ENCODE assay signal across 19 cellular contexts in the genomic region with DNA sequence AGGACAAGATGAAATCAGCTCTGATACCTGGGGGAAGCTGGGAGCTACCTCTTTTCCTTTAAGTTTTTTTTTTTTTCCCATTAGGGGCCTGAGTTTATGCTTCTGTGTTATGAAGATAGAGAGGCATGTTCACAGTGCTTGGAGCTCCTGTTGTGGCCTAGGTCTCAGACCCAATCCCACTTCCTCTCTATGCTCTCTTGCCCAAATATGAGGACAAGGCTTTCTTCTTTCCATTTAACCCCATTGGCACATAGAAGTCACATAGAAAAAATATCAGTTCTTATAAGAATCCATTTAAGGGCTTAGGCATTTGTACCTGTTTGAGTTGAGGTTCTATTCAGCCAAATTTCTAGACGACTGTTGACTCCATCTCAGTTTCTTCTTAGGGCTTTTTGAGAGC. TPM values are rescaled to one million over a fixed set of nuclear protein-coding genes. Genes with fewer than 3 reads are reported as not detected.
"Had no signal": no experiment of that assay in that cellular context is flagged by ENCODE, and none has a peak within 500 bp of the region (broad histone marks: within the 10 kb centered on the region; RNA-seq: fewer than 3 reads in every experiment).

No MANE protein-coding gene starts in this region.

- H3K4me2 ChIP-seq: PC-9 had no signal

- H3K9me3 Mint-ChIP-seq: activated CD4-positive, alpha-beta memory T cell treated with anti-CD3 and anti-CD28 coated beads for 36 hours; activated T-cell treated with anti-CD3 and anti-CD28 coated beads, Interleukin-2, amount 50 U/mL, for 72 hours; central memory CD8-positive, alpha-beta T cell had no signal

- H3K27ac ChIP-seq: ascending aorta, body of pancreas, PC-9, WERI-Rb-1 had no signal

- H3K4me3 ChIP-seq: ascending aorta, body of pancreas, PC-9 had no signal

- DNase-seq: activated CD4-positive, alpha-beta memory T cell treated with anti-CD3 and anti-CD28 coated beads for 36 hours; activated CD4-positive, alpha-beta T cell treated with anti-CD3 and anti-CD28 coated beads for 4 hours; activated CD8-positive, alpha-beta memory T cell treated with anti-CD3 and anti-CD28 coated beads for 24 hours; activated naive CD4-positive, alpha-beta T cell treated with anti-CD3 and anti-CD28 coated beads, Interleukin-2, amount 50 U/mL, for 16 hours; activated T-cell treated with anti-CD3 and anti-CD28 coated beads, Interleukin-2, amount 50 U/mL, for 72 hours; amniotic stem cell; body of pancreas; NCI-H1048; NCI-H146; NCI-H187 treated with DMSO at 0.1 percent for 48 hours; NCI-H2081 treated with DMSO at 0.1 percent for 48 hours; NCI-H446; PC-9; SIG-M5; T-helper 17 cell; WERI-Rb-1 had no signal

- H3K4me3 Mint-ChIP-seq: activated CD4-positive, alpha-beta memory T cell treated with anti-CD3 and anti-CD28 coated beads for 36 hours; activated T-cell treated with anti-CD3 and anti-CD28 coated beads, Interleukin-2, amount 50 U/mL, for 72 hours; central memory CD8-positive, alpha-beta T cell; T-helper 17 cell had no signal

- H3K27me3 ChIP-seq: ascending aorta, body of pancreas had no signal

- H3K4me1 ChIP-seq: ascending aorta, body of pancreas had no signal

- H3K9me3 ChIP-seq: ascending aorta, body of pancreas had no signal

- ATAC-seq: activated T-cell treated with anti-CD3 and anti-CD28 coated beads, Interleukin-2, amount 50 U/mL, for 72 hours; body of pancreas; T-helper 17 cell had no signal

- H3K27ac Mint-ChIP-seq: activated CD4-positive, alpha-beta memory T cell treated with anti-CD3 and anti-CD28 coated beads for 36 hours; activated T-cell treated with anti-CD3 and anti-CD28 coated beads, Interleukin-2, amount 50 U/mL, for 72 hours; T-helper 17 cell had no signal

- H3K27me3 Mint-ChIP-seq: activated CD4-positive, alpha-beta memory T cell treated with anti-CD3 and anti-CD28 coated beads for 36 hours; central memory CD8-positive, alpha-beta T cell; T-helper 17 cell had no signal

- H3K4me1 Mint-ChIP-seq: central memory CD8-positive, alpha-beta T cell had no signal

RNA-seq across cellular contexts. Expression of gene REP15, which starts 27.0 kb away (rescaled TPM):
- total RNA-seq: activated T-cell treated with anti-CD3 and anti-CD28 coated beads, Interleukin-2, amount 50 U/mL, for 72 hours; ascending aorta; T-helper 17 cell had no signal

RNA-seq across cellular contexts. Expression of gene MANSC4, which starts 56.8 kb away (rescaled TPM):
- total RNA-seq: activated CD4-positive, alpha-beta memory T cell treated with anti-CD3 and anti-CD28 coated beads for 36 hours; activated T-cell treated with anti-CD3 and anti-CD28 coated beads, Interleukin-2, amount 50 U/mL, for 72 hours; ascending aorta; body of pancreas; PC-9; RPMI7951; T-helper 17 cell had no signal
